ENCODE assay signal across 18 cellular contexts in the genomic region with DNA sequence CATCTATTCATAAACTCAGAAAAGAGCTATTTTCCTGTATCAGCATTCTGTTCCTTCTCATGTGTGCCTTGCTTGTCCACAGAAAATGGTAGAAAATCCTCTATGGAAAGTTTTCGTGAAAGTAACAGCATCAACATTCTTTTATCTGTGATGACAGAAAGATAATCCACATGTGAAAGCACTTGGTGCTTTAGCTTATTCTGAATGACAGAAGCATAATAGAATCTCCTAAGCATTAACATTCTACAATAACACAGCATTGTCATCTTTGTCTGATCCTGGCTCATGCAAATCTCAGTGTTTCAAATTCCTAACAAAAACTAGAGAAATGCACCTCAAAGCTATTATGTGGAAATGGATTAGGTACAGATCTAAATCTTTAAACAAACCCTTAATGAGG.
A peak's percentile ranks its signal among the peaks of the same experiment; 100 is the strongest.
DNase-seq lines count a peak whose midpoint lies in the region; ATAC-seq and TF ChIP-seq lines count a peak whose summit lies in the region.
"Had no signal": no experiment of that assay in that cellular context is flagged by ENCODE, and none has a peak within 500 bp of the region (broad histone marks: within the 10 kb centered on the region; RNA-seq: fewer than 3 reads in every experiment).

No MANE protein-coding gene starts in this region.

- TF ChIP-seq CTCF in mesothelial cell of epicardium (IDR thresholded peaks at IDR 0.05; ENCODE audit: unreplicated experiment) (no peak), tibial artery (IDR thresholded peaks at IDR 0.05) (no peak)

- H3K27me3 ChIP-seq in HAP-1 (ENCODE audit: low read depth) (no peaks in the 10 kb centered on the region), neuron (ENCODE audit: insufficient read depth, low read length) (no peaks in the 10 kb centered on the region), tibial artery (no peaks in the 10 kb centered on the region)
- H3K27me3 ChIP-seq: BLaER1 treated with 17β-estradiol and CSF1 and Interleukin-3, amounts not matched to agents 10 nM and 100 nM had no signal

- no peak for ATAC-seq in sciatic nerve
- ATAC-seq: CD8-positive, alpha-beta T cell had no signal

- H3K36me3 Mint-ChIP-seq in mesothelial cell of epicardium = no peaks in the 10 kb centered on the region
- H3K36me3 Mint-ChIP-seq: CD8-positive, alpha-beta T cell had no signal

- H3K4me1 Mint-ChIP-seq in mesothelial cell of epicardium = peaks cover 15% of the 10 kb centered on the region
- H3K4me1 Mint-ChIP-seq: B cell had no signal

- no peaks in the 10 kb centered on the region for H3K36me3 ChIP-seq in HAP-1 (replicated peaks)
- H3K36me3 ChIP-seq in neuron (ENCODE audit: insufficient read depth, low read length) = no peaks in the 10 kb centered on the region
- H3K36me3 ChIP-seq in tibial artery = no peaks in the 10 kb centered on the region
- H3K36me3 ChIP-seq: BLaER1 treated with 17β-estradiol and CSF1 and Interleukin-3, amounts not matched to agents 10 nM and 100 nM had no signal

- intact Hi-C loops in sciatic nerve (cut with DNase I) (no loop called here), tibial artery (cut with DNase I; ENCODE audit: low total_unique reads) (no loop called here)

- peaks cover 23% of the 10 kb centered on the region for H3K4me1 ChIP-seq in HAP-1
- H3K4me1 ChIP-seq in neuron (ENCODE audit: insufficient read depth, low read length) = peaks cover 11% of the 10 kb centered on the region
- no peaks in the 10 kb centered on the region for H3K4me1 ChIP-seq in tibial artery
- H3K4me1 ChIP-seq: BLaER1 treated with 17β-estradiol and CSF1 and Interleukin-3, amounts not matched to agents 10 nM and 100 nM had no signal

- peak overlapping the region; percentile 22 for H2AFZ ChIP-seq in neuron (ENCODE audit: low read depth, low read length)

- no peak overlapping the region for H3K4me3 ChIP-seq in HAP-1
- H3K4me3 ChIP-seq in neuron (ENCODE audit: low read length) = no peak overlapping the region
- no peak overlapping the region for H3K4me3 ChIP-seq in tibial artery
- H3K4me3 ChIP-seq: BLaER1 treated with 17β-estradiol and CSF1 and Interleukin-3, amounts not matched to agents 10 nM and 100 nM had no signal

- H3K4me3 Mint-ChIP-seq in mesothelial cell of epicardium = no peak overlapping the region
- H3K4me3 Mint-ChIP-seq: B cell; CD4-positive, alpha-beta T cell; CD8-positive, alpha-beta T cell had no signal

- no peaks in the 10 kb centered on the region for H3K27me3 Mint-ChIP-seq in mesothelial cell of epicardium (ENCODE audit: low read depth)
- H3K27me3 Mint-ChIP-seq: B cell; CD4-positive, alpha-beta T cell had no signal

- peaks cover 10% of the 10 kb centered on the region for H3K9me3 Mint-ChIP-seq in mesothelial cell of epicardium
- H3K9me3 Mint-ChIP-seq: CD8-positive, alpha-beta T cell had no signal

- DNase-seq in HAP-1 (ENCODE audit: low spot score in 2 of 2) (peak; percentile 26 to 100), mesothelial cell of epicardium (ENCODE audit: low spot score in 2 of 2, unreplicated experiment in 2 of 2) (no peak), activated gamma-delta T cell (lab: John Stamatoyannopoulos, UW) (no peak), sciatic nerve (ENCODE audit: low spot score) (no peak), tibial artery (no peak)
- no peak for DNase-seq in activated T-cell treated with anti-CD3 and anti-CD28 coated beads, Interleukin-2, amount 50 U/mL, for 1 hour
- DNase-seq: 8988T; AML-193; Caco-2; Calu3; CD4-positive, alpha-beta T cell; CD8-positive, alpha-beta T cell; DMS79 treated with DMSO at 0.1 percent for 48 hours; GF-D8 had no signal

- in situ Hi-C loops in HAP-1 (cut with MboI; ENCODE audit: low sequenced_read_pairs) = no loop called here

- no peaks in the 10 kb centered on the region for H3K9me3 ChIP-seq in HAP-1
- H3K9me3 ChIP-seq in neuron (ENCODE audit: low read length) = no peaks in the 10 kb centered on the region
- no peaks in the 10 kb centered on the region for H3K9me3 ChIP-seq in tibial artery
- H3K9me3 ChIP-seq: BLaER1 treated with 17β-estradiol and CSF1 and Interleukin-3, amounts not matched to agents 10 nM and 100 nM; Caco-2 had no signal

- H3K27ac ChIP-seq in tibial artery = no peak overlapping the region
- H3K27ac ChIP-seq: BLaER1 treated with 17β-estradiol and CSF1 and Interleukin-3, amounts not matched to agents 10 nM and 100 nM; C4-2B had no signal

- H3K27ac Mint-ChIP-seq in mesothelial cell of epicardium = peak overlapping the region; percentile 75
- H3K27ac Mint-ChIP-seq: B cell; CD4-positive, alpha-beta T cell; CD8-positive, alpha-beta T cell had no signal

Comparison
In these comparisons a context has a peak if more than half of its experiments do, and no peak if none do; other contexts are left out.
1. DNase-seq: peak in HAP-1 (2 of 2); none in mesothelial cell of epicardium (0 of 2), activated T-cell treated with anti-CD3 and anti-CD28 coated beads, Interleukin-2, amount 50 U/mL, for 1 hour (single experiment), activated gamma-delta T cell (single experiment), sciatic nerve (single experiment) and tibial artery (0 of 2).